ENCODE assay signal across 8 cellular contexts in genomic region chr4:70838972-70839536, GRCh38. TPM values are rescaled to one million over a fixed set of nuclear protein-coding genes. Genes with fewer than 3 reads are reported as not detected.
DNase-seq lines count a peak whose midpoint lies in the region; ATAC-seq, FAIRE-seq and TF ChIP-seq lines count a peak whose summit lies in the region.

No MANE protein-coding gene starts in this region.

- no peaks in the 10 kb centered on the region for H3K9me3 Mint-ChIP-seq in Calu3 (ENCODE audit: low read depth, unreplicated experiment)
- H3K9me3 Mint-ChIP-seq in stimulated activated naive CD8-positive, alpha-beta T cell treated with anti-CD3 and anti-CD28 coated beads, Interleukin-15, amount 100 ng/mL, for 72 hours = no peaks in the 10 kb centered on the region

- TF ChIP-seq CTCF in Calu3 (IDR thresholded peaks at IDR 0.05; ENCODE audit: unreplicated experiment) = no peak
- no peak for TF ChIP-seq CTCF in fibroblast of villous mesenchyme (IDR thresholded peaks at IDR 0.05; ENCODE audit: insufficient read depth, low read depth, low read length)
- no peak for TF ChIP-seq CTCF in neural cell (IDR thresholded peaks at IDR 0.05; ENCODE audit: poor library complexity, severe bottlenecking)

- no peaks in the 10 kb centered on the region for H3K36me3 ChIP-seq in neural cell (ENCODE audit: insufficient read depth, low read length)

- H3K4me3 ChIP-seq in fibroblast of villous mesenchyme (ENCODE audit: low read depth, low read length) = peak overlapping the region; percentile 91
- H3K4me3 ChIP-seq in neural cell (ENCODE audit: low read length) = peak overlapping the region; percentile 98

- H3K27me3 Mint-ChIP-seq in Calu3 (ENCODE audit: unreplicated experiment) = no peaks in the 10 kb centered on the region
- no peaks in the 10 kb centered on the region for H3K27me3 Mint-ChIP-seq in stimulated activated naive CD8-positive, alpha-beta T cell treated with anti-CD3 and anti-CD28 coated beads, Interleukin-15, amount 100 ng/mL, for 72 hours

- CTCF ChIA-PET in Calu3 (lab: Charles Lee) = interaction anchor here (0.6 to 1.3 kb wide), 4 partner anchors 22 to 171 kb away, joined by 3 to 11 read pairs (median 6); partner anchors contain the start of gene MOB1B

- peak overlapping the region; percentile 91 for H3K27ac ChIP-seq in neural cell (ENCODE audit: low read length)

- no peak for TF ChIP-seq RAD21 in neural cell (conservative IDR thresholded peaks at IDR 0.05)

- no TSS peak for BruUV-seq in Calu3 (replicated peaks; lab: Mats Ljungman, UMichigan)

- no peaks in the 10 kb centered on the region for H3K9me3 ChIP-seq in neural cell (ENCODE audit: low read length)

- peak overlapping the region; percentile 94 for H3K4me2 ChIP-seq in neural cell (ENCODE audit: low read length)

- H2AFZ ChIP-seq in neural cell (ENCODE audit: low read depth, low read length) = peak overlapping the region; percentile 90

- H3K27me3 ChIP-seq in neural cell (ENCODE audit: insufficient read depth, low read depth, low read length) = no peaks in the 10 kb centered on the region

- peak; percentile 51 for DNase-seq in Calu3
- DNase-seq in HS-5 (ENCODE audit: low read depth) = peak; percentile 15
- DNase-seq in RCC 7860 (ENCODE audit: low spot score) = peak; percentile 30
- peak; percentile 50 for DNase-seq in activated effector memory CD4-positive, alpha-beta T cell treated with Interleukin-2 at 50 U/mL for 16 hours
- DNase-seq in fibroblast of villous mesenchyme (ENCODE audit: low read depth) = peak; percentile 64
- DNase-seq in stimulated activated naive CD8-positive, alpha-beta T cell treated with anti-CD3 and anti-CD28 coated beads, Interleukin-15, amount 100 ng/mL, for 72 hours = peak; percentile 71 to 77

- TF ChIP-seq EP300 in neural cell (conservative IDR thresholded peaks at IDR 0.05; ENCODE audit: poor library complexity, severe bottlenecking) = no peak

- H3K36me3 Mint-ChIP-seq in Calu3 (ENCODE audit: insufficient read depth, unreplicated experiment) = peaks cover 41% of the 10 kb centered on the region

- H3F3A ChIP-seq in neural cell (ENCODE audit: insufficient read depth, low read length, poor library complexity, severe bottlenecking) = no peaks in the 10 kb centered on the region

- no peak for FAIRE-seq in RCC 7860 (lab: Jason Lieb, UNC)

- peak overlapping the region; percentile 74 for H3K27ac Mint-ChIP-seq in Calu3 (ENCODE audit: unreplicated experiment)
- H3K27ac Mint-ChIP-seq in stimulated activated naive CD8-positive, alpha-beta T cell treated with anti-CD3 and anti-CD28 coated beads, Interleukin-15, amount 100 ng/mL, for 72 hours = peak overlapping the region; percentile 98

- intact Hi-C loops in Calu3 (cut with micrococcal nuclease; ENCODE audit: unreplicated experiment) = loop anchor here (10.0 kb wide), 1 partner anchor 134 kb away; no protein-coding TSS in a partner anchor

- H3K79me2 ChIP-seq in neural cell (replicated peaks; ENCODE audit: insufficient read depth, low read length) = peaks cover 37% of the 10 kb centered on the region

- H3K4me3 Mint-ChIP-seq in Calu3 (ENCODE audit: low read depth, unreplicated experiment) = peak overlapping the region; percentile 93
- peak overlapping the region; percentile 97 to 98 for H3K4me3 Mint-ChIP-seq in stimulated activated naive CD8-positive, alpha-beta T cell treated with anti-CD3 and anti-CD28 coated beads, Interleukin-15, amount 100 ng/mL, for 72 hours

- peak overlapping the region; percentile 88 for H3K9ac ChIP-seq in neural cell (ENCODE audit: low read length)

- ATAC-seq in GM21367 (IDR thresholded peaks at IDR 0.05; ENCODE audit: unreplicated experiment) = peak; percentile 39
- peak; percentile 72 for ATAC-seq in stimulated activated naive CD8-positive, alpha-beta T cell treated with anti-CD3 and anti-CD28 coated beads, Interleukin-15, amount 100 ng/mL, for 72 hours

- H3K9me2 ChIP-seq in neural cell (ENCODE audit: insufficient read depth, low read length) = no peaks in the 10 kb centered on the region

- peaks cover 9% of the 10 kb centered on the region for H3K4me1 Mint-ChIP-seq in Calu3 (ENCODE audit: low read depth, unreplicated experiment)
- H3K4me1 Mint-ChIP-seq in stimulated activated naive CD8-positive, alpha-beta T cell treated with anti-CD3 and anti-CD28 coated beads, Interleukin-15, amount 100 ng/mL, for 72 hours = peaks cover 57% of the 10 kb centered on the region

- H4K20me1 ChIP-seq in neural cell (ENCODE audit: insufficient read depth) = no peaks in the 10 kb centered on the region

TF ChIP-seq in neural cell, 6 proteins besides CTCF, POLR2A, EP300 and RAD21:
- no peak for TF ChIP-seq TAF1 (IDR thresholded peaks at IDR 0.05; ENCODE audit: low read depth)
- peak; percentile 50 for TF ChIP-seq POLR2AphosphoS5 (IDR thresholded peaks at IDR 0.05)
- peak; percentile 22 for TF ChIP-seq SMC3 (conservative IDR thresholded peaks at IDR 0.05; ENCODE audit: poor library complexity)
- TF ChIP-seq, protein P1, sequence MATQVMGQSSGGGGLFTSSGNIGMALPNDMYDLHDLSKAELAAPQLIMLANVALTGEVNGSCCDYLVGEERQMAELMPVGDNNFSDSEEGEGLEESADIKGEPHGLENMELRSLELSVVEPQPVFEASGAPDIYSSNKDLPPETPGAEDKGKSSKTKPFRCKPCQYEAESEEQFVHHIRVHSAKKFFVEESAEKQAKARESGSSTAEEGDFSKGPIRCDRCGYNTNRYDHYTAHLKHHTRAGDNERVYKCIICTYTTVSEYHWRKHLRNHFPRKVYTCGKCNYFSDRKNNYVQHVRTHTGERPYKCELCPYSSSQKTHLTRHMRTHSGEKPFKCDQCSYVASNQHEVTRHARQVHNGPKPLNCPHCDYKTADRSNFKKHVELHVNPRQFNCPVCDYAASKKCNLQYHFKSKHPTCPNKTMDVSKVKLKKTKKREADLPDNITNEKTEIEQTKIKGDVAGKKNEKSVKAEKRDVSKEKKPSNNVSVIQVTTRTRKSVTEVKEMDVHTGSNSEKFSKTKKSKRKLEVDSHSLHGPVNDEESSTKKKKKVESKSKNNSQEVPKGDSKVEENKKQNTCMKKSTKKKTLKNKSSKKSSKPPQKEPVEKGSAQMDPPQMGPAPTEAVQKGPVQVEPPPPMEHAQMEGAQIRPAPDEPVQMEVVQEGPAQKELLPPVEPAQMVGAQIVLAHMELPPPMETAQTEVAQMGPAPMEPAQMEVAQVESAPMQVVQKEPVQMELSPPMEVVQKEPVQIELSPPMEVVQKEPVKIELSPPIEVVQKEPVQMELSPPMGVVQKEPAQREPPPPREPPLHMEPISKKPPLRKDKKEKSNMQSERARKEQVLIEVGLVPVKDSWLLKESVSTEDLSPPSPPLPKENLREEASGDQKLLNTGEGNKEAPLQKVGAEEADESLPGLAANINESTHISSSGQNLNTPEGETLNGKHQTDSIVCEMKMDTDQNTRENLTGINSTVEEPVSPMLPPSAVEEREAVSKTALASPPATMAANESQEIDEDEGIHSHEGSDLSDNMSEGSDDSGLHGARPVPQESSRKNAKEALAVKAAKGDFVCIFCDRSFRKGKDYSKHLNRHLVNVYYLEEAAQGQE (IDR thresholded peaks at IDR 0.05; ENCODE audit: borderline replicate concordance) = peak; percentile 22

RNA-seq across cellular contexts. Expression of gene GRSF1, which starts 0.6 kb away (rescaled TPM):
- total RNA-seq in Calu3 (2022) = 63.0 and 68.7 TPM in 2 replicates
- total RNA-seq in fibroblast of villous mesenchyme = 78.3 and 117 TPM in 2 replicates
- polyA plus RNA-seq in neural cell = 83.3 and 85.5 TPM in 2 replicates
- polyA minus RNA-seq in neural cell = 88.9 and 102 TPM in 2 replicates

Comparison
In these comparisons a context has a peak if more than half of its experiments do, and no peak if none do; other contexts are left out.
1. Peak in every context shown above with its lines: DNase-seq, ATAC-seq, H3K4me3 ChIP-seq and H3K27ac ChIP-seq.
2. DNase-seq: peak in every context shown above with its lines; median percentile 74 in stimulated activated naive CD8-positive, alpha-beta T cell treated with anti-CD3 and anti-CD28 coated beads, Interleukin-15, amount 100 ng/mL, for 72 hours; 64 in fibroblast of villous mesenchyme; 51 in Calu3; 50 in activated effector memory CD4-positive, alpha-beta T cell treated with Interleukin-2 at 50 U/mL for 16 hours; 30 in RCC 7860; 15 in HS-5.